ENCODE assay signal across 32 cellular contexts in genomic region chr12:64431791-64432190, GRCh38. TPM values are rescaled to one million over a fixed set of nuclear protein-coding genes. Genes with fewer than 3 reads are reported as not detected.
"Had no signal": no experiment of that assay in that cellular context is flagged by ENCODE, and none has a peak within 500 bp of the region (broad histone marks: within the 10 kb centered on the region; RNA-seq: fewer than 3 reads in every experiment).

No MANE protein-coding gene starts in this region.

- H3K9me3 ChIP-seq: SJCRH30 had no signal

- H3K4me3 ChIP-seq: SJCRH30, SK-N-MC had no signal

- H3K27ac ChIP-seq: brain microvascular endothelial cell, SJCRH30, SK-N-MC, WERI-Rb-1 had no signal

- H3K4me1 ChIP-seq: SJCRH30 had no signal

- DNase-seq: activated CD4-positive, alpha-beta memory T cell treated with anti-CD3 and anti-CD28 coated beads, Interleukin-2, amount 10 ng/mL, durations not matched to agents 7 days and 5 days; activated CD4-positive, alpha-beta T cell treated with anti-CD3 and anti-CD28 coated beads for 1 hour; activated CD4-positive, alpha-beta T cell treated with anti-CD3 and anti-CD28 coated beads for 48 hours; activated CD4-positive, CD25-positive, alpha-beta regulatory T cell; activated CD8-positive, alpha-beta memory T cell treated with anti-CD3 and anti-CD28 coated beads for 24 hours; activated CD8-positive, alpha-beta memory T cell treated with anti-CD3 and anti-CD28 coated beads, Interleukin-2, amount 10 ng/mL, durations not matched to agents 7 days and 5 days; activated CD8-positive, alpha-beta memory T cell treated with anti-CD3 and anti-CD28 coated beads, Interleukin-2, amount 50 U/mL, for 48 hours; activated effector memory CD4-positive, alpha-beta T cell treated with Interleukin-2 at 50 U/mL for 16 hours; activated naive CD4-positive, alpha-beta T cell treated with anti-CD3 and anti-CD28 coated beads, Interleukin-2, amount 10 ng/mL, durations not matched to agents 7 days and 5 days; activated naive CD8-positive, alpha-beta T cell treated with anti-CD3 and anti-CD28 coated beads, Interleukin-2, amount 50 U/mL, for 24 hours; activated T-cell treated with anti-CD3 and anti-CD28 coated beads, Interleukin-2, amount 50 U/mL, for 48 hours; amniotic stem cell; aorta; brain microvascular endothelial cell; NCI-H1092 treated with DMSO at 0.1 percent for 48 hours; NCI-H1417; NCI-H146; NCI-H187; NCI-H2029 treated with DMSO at 0.1 percent for 48 hours; NCI-H2107; NCI-H2171; NCI-H2227 treated with DMSO at 0.1 percent for 48 hours; NCI-H446 treated with DMSO at 0.1 percent for 48 hours; NCI-H524; NCI-H69; SHP77; SJCRH30; T1000; WERI-Rb-1 had no signal

- H3K27me3 ChIP-seq: brain microvascular endothelial cell, SJCRH30 had no signal

- ATAC-seq: activated CD8-positive, alpha-beta memory T cell treated with anti-CD3 and anti-CD28 coated beads, Interleukin-2, amount 10 ng/mL, durations not matched to agents 7 days and 5 days; activated naive CD8-positive, alpha-beta T cell treated with anti-CD3 and anti-CD28 coated beads, Interleukin-2, amount 50 U/mL, for 24 hours; Panc1 had no signal

RNA-seq across cellular contexts. Expression of gene C12orf56, which starts 41.2 kb away (rescaled TPM):
- total RNA-seq: activated CD8-positive, alpha-beta memory T cell treated with anti-CD3 and anti-CD28 coated beads, Interleukin-2, amount 10 ng/mL, durations not matched to agents 7 days and 5 days; aorta; M059J; SJCRH30 had no signal
